ENCODE assay signal across 13 cellular contexts in the genomic region with DNA sequence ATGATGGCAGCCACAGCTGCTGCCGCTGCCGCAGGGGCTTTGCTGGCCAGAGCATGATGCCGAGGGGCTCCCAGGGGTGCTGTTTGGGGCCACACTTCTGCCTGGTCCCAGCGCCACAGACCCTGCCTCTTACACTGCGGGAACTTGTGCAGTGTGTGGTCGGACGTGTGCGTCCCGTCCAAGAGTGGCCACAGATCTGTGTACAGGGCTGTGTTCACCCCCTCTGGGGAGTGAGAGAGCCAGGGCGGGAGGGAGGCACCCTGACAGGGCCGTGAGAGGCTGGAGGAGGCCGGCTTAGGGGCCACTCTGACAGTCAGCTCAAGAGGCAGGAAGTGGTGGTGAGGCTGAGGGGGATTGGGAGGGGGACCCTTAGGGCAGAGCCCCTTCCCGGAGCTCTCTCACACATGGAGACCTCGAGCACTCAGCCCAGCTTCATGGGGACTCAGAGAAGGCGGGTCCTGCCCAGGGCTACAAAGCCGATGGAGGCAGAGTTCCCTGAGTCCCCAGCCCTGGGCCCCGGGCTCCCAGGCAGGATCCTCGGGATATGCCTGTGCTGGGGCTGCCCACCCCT. TPM values are rescaled to one million over a fixed set of nuclear protein-coding genes. Genes with fewer than 3 reads are reported as not detected.
DNase-seq lines count a peak whose midpoint lies in the region; ATAC-seq and TF ChIP-seq lines count a peak whose summit lies in the region.
"Had no signal": no experiment of that assay in that cellular context is flagged by ENCODE, and none has a peak within 500 bp of the region (broad histone marks: within the 10 kb centered on the region; RNA-seq: fewer than 3 reads in every experiment).

No MANE protein-coding gene starts in this region.

- peak overlapping the region; percentile 93 to 96 for H3K27ac Mint-ChIP-seq in T-cell
- H3K27ac Mint-ChIP-seq in dendritic cell treated with granulocyte-macrophage colony-stimulating factor and Interleukin-4, amounts not matched to agents 40 ng/mL and 50 ng/mL, for 4 days = peak overlapping the region; percentile 8

- POLR2A ChIA-PET in T-cell (lab: Charles Lee) = no interaction called here

- H3K4me1 ChIP-seq in ovary (ENCODE audit: insufficient read depth) = no peaks in the 10 kb centered on the region
- H3K4me1 ChIP-seq: prostate gland had no signal

- intact Hi-C loops in dendritic cell treated with granulocyte-macrophage colony-stimulating factor and Interleukin-4, amounts not matched to agents 40 ng/mL and 50 ng/mL, for 4 days (cut with micrococcal nuclease) = no loop called here
- intact Hi-C loops in ovary (cut with DNase I) = no loop called here

- H3K36me3 Mint-ChIP-seq in T-cell = peaks cover 46% of the 10 kb centered on the region
- H3K36me3 Mint-ChIP-seq in dendritic cell treated with granulocyte-macrophage colony-stimulating factor and Interleukin-4, amounts not matched to agents 40 ng/mL and 50 ng/mL, for 4 days (ENCODE audit: low read depth) = no peaks in the 10 kb centered on the region

- CTCF ChIA-PET in T-cell (lab: Charles Lee) = no interaction called here

- 71 to 77% (median 76%) methylated on average over 18 of the region's 18 CpGs for WGBS in ovary, 3 donors

- peak overlapping the region in 1 of 3 donors; percentile 62 for H3K4me3 Mint-ChIP-seq in T-cell
- no peak overlapping the region for H3K4me3 Mint-ChIP-seq in dendritic cell treated with granulocyte-macrophage colony-stimulating factor and Interleukin-4, amounts not matched to agents 40 ng/mL and 50 ng/mL, for 4 days

- H3K36me3 ChIP-seq in ovary = no peaks in the 10 kb centered on the region
- H3K36me3 ChIP-seq: prostate gland had no signal

- no peak for TF ChIP-seq EP300 in ovary (IDR thresholded peaks at IDR 0.05)

- ATAC-seq in T-cell (replicated peaks in 1 of 4) (peak; percentile 26 to 53 (median 36)), HG03095 (IDR thresholded peaks at IDR 0.05; ENCODE audit: unreplicated experiment) (no peak)

- no peaks in the 10 kb centered on the region for H3K9me3 ChIP-seq in ovary
- H3K9me3 ChIP-seq: prostate gland had no signal

- no peaks in the 10 kb centered on the region for H3K27me3 ChIP-seq in ovary

- peak; percentile 21 for DNase-seq in D341Med (ENCODE audit: low spot score)
- DNase-seq in T-cell = peak in 2 of 34 experiments; percentile 12 to 24
- peak in 4 of 5 donors; percentile 5 to 28 (median 12) for DNase-seq in ovary
- no peak for DNase-seq in NCI-H2171 (lab: John Stamatoyannopoulos, UW)
- no peak for DNase-seq in SHP77 treated with DMSO at 0.1 percent for 48 hours (lab: John Stamatoyannopoulos, UW)
- DNase-seq in SIG-M5 (lab: John Stamatoyannopoulos, UW) = no peak
- DNase-seq: mammary epithelial cell, NCI-H524, SHP77 had no signal

- no peak for TF ChIP-seq POLR2A in ovary (IDR thresholded peaks at IDR 0.05)

- no peaks in the 10 kb centered on the region for H3K27me3 Mint-ChIP-seq in T-cell
- no peaks in the 10 kb centered on the region for H3K27me3 Mint-ChIP-seq in dendritic cell treated with granulocyte-macrophage colony-stimulating factor and Interleukin-4, amounts not matched to agents 40 ng/mL and 50 ng/mL, for 4 days

- peaks cover 25 to 40% (median 36%) of the 10 kb centered on the region in 3 donors for H3K4me1 Mint-ChIP-seq in T-cell
- peaks cover 23% of the 10 kb centered on the region for H3K4me1 Mint-ChIP-seq in dendritic cell treated with granulocyte-macrophage colony-stimulating factor and Interleukin-4, amounts not matched to agents 40 ng/mL and 50 ng/mL, for 4 days (ENCODE audit: low read depth)

- H3K4me3 ChIP-seq in ovary = no peak overlapping the region
- H3K4me3 ChIP-seq: prostate gland had no signal

- H3K27ac ChIP-seq in ovary = no peak overlapping the region
- H3K27ac ChIP-seq: prostate gland had no signal

- TF ChIP-seq CTCF in ovary (IDR thresholded peaks at IDR 0.05) = no peak

- peaks cover 0 to 4% (median 2%) of the 10 kb centered on the region in 3 donors for H3K9me3 Mint-ChIP-seq in T-cell
- peaks cover 7% of the 10 kb centered on the region for H3K9me3 Mint-ChIP-seq in dendritic cell treated with granulocyte-macrophage colony-stimulating factor and Interleukin-4, amounts not matched to agents 40 ng/mL and 50 ng/mL, for 4 days

RNA-seq across cellular contexts. Expression of gene CARD19, which starts 13.1 kb away (rescaled TPM):
- total RNA-seq in T-cell (10 to 100 TPM; 39.7 to 98.5 (median 72.8) TPM), ovary (10 to 100 TPM; 34.0 to 50.0 (median 44.7) TPM)
- polyA plus RNA-seq in ovary = 10 to 100 TPM in 1 of 2 donors, 1 to 10 TPM in 1; 5.0 to 67.6 TPM

RNA-seq across cellular contexts. Expression of gene SUSD3, which starts 24.4 kb away (rescaled TPM):
- 10 to 100 TPM; 39.6 to 79.2 (median 71.2) TPM for total RNA-seq in T-cell
- 10 to 100 TPM; 30.5 to 66.1 (median 42.4) TPM for total RNA-seq in ovary
- 10 to 100 TPM in 1 of 2 donors, 1 to 10 TPM in 1; 9.6 to 42.5 TPM for polyA plus RNA-seq in ovary
- total RNA-seq: astrocyte had no signal

RNA-seq across cellular contexts. Expression of gene NINJ1, which starts 51.1 kb away (rescaled TPM):
- total RNA-seq in T-cell (100 to 1,000 TPM in 1 of 5 donors, 10 to 100 TPM in 4; 29.2 to 110 (median 32.0) TPM), ovary (10 to 100 TPM; 35.2 to 75.2 (median 40.6) TPM)
- polyA plus RNA-seq in ovary = 10 to 100 TPM in 1 of 2 donors, 1 to 10 TPM in 1; 7.5 to 46.1 TPM

Comparison
In these comparisons a context has a peak if more than half of its experiments do, and no peak if none do; other contexts are left out.
1. DNase-seq: peak in D341Med (single experiment) and ovary (4 of 5); none in NCI-H2171 (single experiment), SHP77 treated with DMSO at 0.1 percent for 48 hours (single experiment) and SIG-M5 (single experiment).